ENCODE assay signal across 1 cellular context in genomic region chr2:112693596-112693995, GRCh38.
TF ChIP-seq lines count a peak whose summit lies in the region.

No MANE protein-coding gene starts in this region.

TF ChIP-seq in K562, 482 proteins besides CTCF, POLR2A, EP300 and RAD21:
- TF ChIP-seq HINFP (tag; conservative IDR thresholded peaks at IDR 0.05; ENCODE audit: low read depth), result no peak
- TF ChIP-seq U2AF2 (optimal IDR thresholded peaks at IDR 0.05; ENCODE audit: low read depth, low read length), result no peak
- TF ChIP-seq CEBPB (tag; IDR thresholded peaks at IDR 0.05), result no peak
- no peak for TF ChIP-seq CREB1 (IDR thresholded peaks at IDR 0.05)
- TF ChIP-seq CREB1 (CRISPR knock-in tag; IDR thresholded peaks at IDR 0.05), result no peak
- no peak for TF ChIP-seq TEAD1 (CRISPR knock-in tag; IDR thresholded peaks at IDR 0.05)
- TF ChIP-seq PHB2 (IDR thresholded peaks at IDR 0.05; ENCODE audit: low read depth), result no peak
- no peak for TF ChIP-seq SREBF2 (CRISPR knock-in tag; IDR thresholded peaks at IDR 0.05)
- no peak for TF ChIP-seq ATF1 (CRISPR knock-in tag; IDR thresholded peaks at IDR 0.05)
- no peak for TF ChIP-seq ATF1 (tag; IDR thresholded peaks at IDR 0.05)
- TF ChIP-seq MBD2 (IDR thresholded peaks at IDR 0.05; ENCODE audit: borderline replicate concordance, low read depth), result no peak
- no peak for TF ChIP-seq ZEB2 (IDR thresholded peaks at IDR 0.05)
- no peak for TF ChIP-seq ZNF347 (CRISPR knock-in tag; IDR thresholded peaks at IDR 0.05; ENCODE audit: low read depth)
- no peak for TF ChIP-seq POLR2G (IDR thresholded peaks at IDR 0.05; ENCODE audit: low read depth, low read length)
- no peak for TF ChIP-seq RUNX1 (IDR thresholded peaks at IDR 0.05; ENCODE audit: low read depth)
- no peak for TF ChIP-seq NCOA4 (IDR thresholded peaks at IDR 0.05; ENCODE audit: partially characterized antibody)
- no peak for TF ChIP-seq NFIC (IDR thresholded peaks at IDR 0.05)
- no peak for TF ChIP-seq TCF7 (IDR thresholded peaks at IDR 0.05; ENCODE audit: borderline replicate concordance)
- TF ChIP-seq CLOCK (CRISPR knock-in tag; IDR thresholded peaks at IDR 0.05; ENCODE audit: borderline replicate concordance), result no peak
- no peak for TF ChIP-seq ZNF592 (IDR thresholded peaks at IDR 0.05)
- no peak for TF ChIP-seq ZNF253 (CRISPR knock-in tag; conservative IDR thresholded peaks at IDR 0.05)
TF ChIP-seq in K562: peak in this region for 0.
